In the genomic region with DNA sequence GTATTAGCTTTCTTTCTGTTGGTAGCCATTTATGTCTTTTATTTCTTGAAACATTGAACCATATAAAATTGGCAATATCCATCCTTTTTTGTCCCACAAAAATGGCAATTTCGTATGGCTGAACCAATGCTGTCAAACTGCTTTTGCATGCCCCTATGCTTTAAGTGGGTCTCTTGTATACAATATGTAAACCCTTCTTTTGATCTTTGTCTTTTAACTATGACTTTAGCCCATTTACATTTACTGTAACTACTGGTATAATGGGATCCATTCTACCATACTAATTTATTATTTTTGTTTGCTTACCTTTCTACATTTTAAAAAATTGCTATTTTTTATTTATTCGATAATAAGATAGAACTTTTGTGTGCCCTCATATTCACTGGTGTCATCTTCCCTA, we compare ENCODE assay signal across 8 cellular contexts.
"Had no signal": no experiment of that assay in that cellular context is flagged by ENCODE, and none has a peak within 500 bp of the region (broad histone marks: within the 10 kb centered on the region; RNA-seq: fewer than 3 reads in every experiment).

No MANE protein-coding gene starts in this region.

- H3K4me3 ChIP-seq: GM12878 had no signal

- ATAC-seq: GM12878 had no signal

- DNase-seq: GDM1, GF-D8 had no signal

- FAIRE-seq: G401.6, GM12878, GM12891, GM12892, GM18507, GM19239 had no signal
